ENCODE assay signal across 8 cellular contexts in the genomic region with DNA sequence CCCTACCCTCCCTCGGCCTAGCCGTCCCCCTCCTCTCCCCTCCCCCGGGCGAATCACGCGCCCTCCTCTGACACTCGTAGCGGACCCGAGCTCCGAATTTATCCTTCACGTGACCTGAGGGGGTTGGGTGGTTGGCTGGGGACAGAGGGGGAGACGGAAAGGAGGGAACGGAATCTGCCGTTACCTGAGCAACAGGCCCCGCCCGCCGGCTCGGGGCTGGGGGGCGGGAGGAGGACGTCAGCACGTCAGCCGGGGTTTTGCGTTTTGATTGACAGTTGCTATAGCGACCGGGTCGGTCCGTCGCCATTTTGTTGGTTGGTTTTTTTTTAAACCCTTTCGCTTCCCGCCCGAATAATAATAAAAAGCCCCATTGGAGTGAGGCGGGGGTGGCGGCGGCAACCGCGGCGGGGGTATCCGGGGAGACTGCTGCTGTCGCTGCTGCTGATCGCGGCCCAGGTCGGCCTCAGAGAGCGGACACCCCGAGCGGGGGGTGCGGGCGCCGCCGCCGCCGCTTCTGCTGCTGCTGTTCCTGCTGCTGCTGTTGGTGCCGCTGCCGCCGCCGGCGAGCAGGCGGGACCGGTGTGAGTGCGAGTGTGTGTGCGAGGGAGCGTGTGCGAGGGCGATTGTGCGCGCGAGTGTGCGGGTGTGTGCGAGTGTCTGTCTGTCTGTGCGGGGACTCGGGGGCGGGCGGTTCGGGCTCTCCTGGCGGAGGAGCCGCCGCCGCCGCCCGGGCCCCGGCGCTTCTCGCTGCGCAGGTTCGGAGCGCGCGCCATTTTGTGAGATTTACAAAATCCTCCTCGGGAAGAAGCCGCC. TPM values are rescaled to one million over a fixed set of nuclear protein-coding genes. Genes with fewer than 3 reads are reported as not detected.
DNase-seq lines count a peak whose midpoint lies in the region; ATAC-seq and TF ChIP-seq lines count a peak whose summit lies in the region.

A gene (plus strand): TSS at position 286 of the 813 bp plus-strand sequence. CDS start 53,602 bp downstream, outside the sequence.

- peak; percentile 11 for TF ChIP-seq POLR2A in NB4 (IDR thresholded peaks at IDR 0.05; ENCODE audit: extremely low read depth, insufficient read length)
- TF ChIP-seq POLR2A in gastroesophageal sphincter (IDR thresholded peaks at IDR 0.05), result peak; percentile 46 to 58

- CTCF ChIA-PET in activated naive CD4-positive, alpha-beta T cell treated with anti-CD3 and anti-CD28 coated beads, Interleukin-2, amount 10 ng/mL, durations not matched to agents 7 days and 5 days (lab: Charles Lee), result no interaction called here

- H3K27ac ChIP-seq in SK-N-MC (peak within 1 kb of the TSS; percentile 99), gastroesophageal sphincter (peak within 1 kb of the TSS; percentile 95 to 100 (median 100)), neutrophil (peak within 1 kb of the TSS; percentile 99), substantia nigra (ENCODE audit: low read depth, low read length, poor library complexity, severe bottlenecking) (peak within 1 kb of the TSS; percentile 99)

- H3K9me3 ChIP-seq in SK-N-MC (ENCODE audit: low read depth, low read length) (no peaks in the 10 kb centered on the region), gastroesophageal sphincter (no peaks in the 10 kb centered on the region), neutrophil (no peaks in the 10 kb centered on the region)

- peak within 1 kb of the TSS; percentile 97 for H3K9ac ChIP-seq in SK-N-MC (ENCODE audit: insufficient read length)

- DNase-seq in GM04503 (ENCODE audit: low read depth) (peak; percentile 94), HFFc6 (peak; percentile 97), NB4 (ENCODE audit: low read depth) (peak; percentile 99), SK-N-MC (ENCODE audit: low read depth, low spot score) (peak; percentile 93), substantia nigra (lab: John Stamatoyannopoulos, UW) (peak; percentile 66 to 99 (median 98))
- DNase-seq in activated naive CD4-positive, alpha-beta T cell treated with anti-CD3 and anti-CD28 coated beads, Interleukin-2, amount 10 ng/mL, durations not matched to agents 7 days and 5 days, result peak; percentile 98

- TF ChIP-seq CTCF in HFFc6 (IDR thresholded peaks at IDR 0.05) (no peak), NB4 (IDR thresholded peaks at IDR 0.05; ENCODE audit: low read depth, low read length) (no peak), gastroesophageal sphincter (IDR thresholded peaks at IDR 0.05) (peak in 3 of 4 experiments; percentile 3 to 25 (median 10)), neutrophil (IDR thresholded peaks at IDR 0.05) (peak; percentile 46)

- H3K27ac Mint-ChIP-seq in HFFc6, result peak within 1 kb of the TSS; percentile 100
- peak within 1 kb of the TSS; percentile 100 for H3K27ac Mint-ChIP-seq in activated naive CD4-positive, alpha-beta T cell treated with anti-CD3 and anti-CD28 coated beads, Interleukin-2, amount 10 ng/mL, durations not matched to agents 7 days and 5 days

- H3K36me3 ChIP-seq in SK-N-MC (ENCODE audit: insufficient read depth, low read length) (0 out of 2 replicates have a peak, but pooled peaks cover 4% of the 10 kb centered on the region), gastroesophageal sphincter (no peaks in the 10 kb centered on the region), neutrophil (no peaks in the 10 kb centered on the region)

- peaks cover 42% of the 10 kb centered on the region for H3K4me1 Mint-ChIP-seq in HFFc6 (ENCODE audit: low read depth)
- peaks cover 45% of the 10 kb centered on the region for H3K4me1 Mint-ChIP-seq in activated naive CD4-positive, alpha-beta T cell treated with anti-CD3 and anti-CD28 coated beads, Interleukin-2, amount 10 ng/mL, durations not matched to agents 7 days and 5 days

- no peak for TF ChIP-seq EP300 in gastroesophageal sphincter (IDR thresholded peaks at IDR 0.05)

- peaks cover 9% of the 10 kb centered on the region for H3K36me3 Mint-ChIP-seq in HFFc6 (ENCODE audit: low read depth)
- peaks cover 21% of the 10 kb centered on the region for H3K36me3 Mint-ChIP-seq in activated naive CD4-positive, alpha-beta T cell treated with anti-CD3 and anti-CD28 coated beads, Interleukin-2, amount 10 ng/mL, durations not matched to agents 7 days and 5 days

- ATAC-seq in gastroesophageal sphincter, result peak; percentile 94

- no peaks in the 10 kb centered on the region; the same call in 1 of the 2 replicates for H3K27me3 Mint-ChIP-seq in HFFc6 (ENCODE audit: insufficient read depth)
- H3K27me3 Mint-ChIP-seq in activated naive CD4-positive, alpha-beta T cell treated with anti-CD3 and anti-CD28 coated beads, Interleukin-2, amount 10 ng/mL, durations not matched to agents 7 days and 5 days, result peaks cover 7% of the 10 kb centered on the region

- WGBS in gastroesophageal sphincter (ENCODE audit: low coverage in 1 of 2), 2 donors, result 0% methylated on average over 2 of the region's 89 CpGs; no CpG with 5 or more reads in 1 of the 2 donors

- peak within 1 kb of the TSS; percentile 98 for H3K4me3 Mint-ChIP-seq in HFFc6
- peak within 1 kb of the TSS; percentile 99 for H3K4me3 Mint-ChIP-seq in activated naive CD4-positive, alpha-beta T cell treated with anti-CD3 and anti-CD28 coated beads, Interleukin-2, amount 10 ng/mL, durations not matched to agents 7 days and 5 days

- no peaks in the 10 kb centered on the region for H3K9me3 Mint-ChIP-seq in HFFc6
- no peaks in the 10 kb centered on the region for H3K9me3 Mint-ChIP-seq in activated naive CD4-positive, alpha-beta T cell treated with anti-CD3 and anti-CD28 coated beads, Interleukin-2, amount 10 ng/mL, durations not matched to agents 7 days and 5 days

- no peaks in the 10 kb centered on the region for H3K27me3 ChIP-seq in gastroesophageal sphincter
- H3K27me3 ChIP-seq in neutrophil, result no peaks in the 10 kb centered on the region

- peak within 1 kb of the TSS; percentile 90 for H3K4me3 ChIP-seq in NB4 (ENCODE audit: low read depth, low read length)
- H3K4me3 ChIP-seq in SK-N-MC, result peak within 1 kb of the TSS; percentile 94
- H3K4me3 ChIP-seq in gastroesophageal sphincter, result peak within 1 kb of the TSS; percentile 87 to 92
- peak within 1 kb of the TSS; percentile 77 to 92 for H3K4me3 ChIP-seq in neutrophil (ENCODE audit: low read depth in 1 of 2, low read length in 1 of 2)

- H3K4me1 ChIP-seq in gastroesophageal sphincter, result peaks cover 3 to 44% (median 5%) of the 10 kb centered on the region in 3 donors
- H3K4me1 ChIP-seq in neutrophil (ENCODE audit: control insufficient read depth in 1 of 2, insufficient read depth in 1 of 2, low read depth in 1 of 2, low read length in 1 of 2), result peaks cover 47 to 48% of the 10 kb centered on the region in 2 experiments

RNA-seq across cellular contexts. Expression of the gene that starts here (rescaled TPM):
- total RNA-seq in HFFc6 (2021; fragmentation: NEBNext Ultra II Directional; extraction: Animal tissue kit (Norgen Biotek cat#: 25700)), result 10 to 100 TPM; 35.8 to 47.3 (median 42.5) TPM
- total RNA-seq in gastroesophageal sphincter, result 100 to 1,000 TPM in 1 of 4 donors, 10 to 100 TPM in 3; 85.1 to 102 (median 94.0) TPM

Comparison
In these comparisons a context has a peak if more than half of its experiments do, and no peak if none do; other contexts are left out.
1. Peak in every context shown above with its lines: DNase-seq, ATAC-seq, H3K4me3 ChIP-seq and H3K27ac ChIP-seq.
2. CTCF ChIP-seq: peak in gastroesophageal sphincter (3 of 4) and neutrophil (single experiment); none in HFFc6 (single experiment) and NB4 (single experiment).